ENCODE assay signal across 8 cellular contexts in genomic region chr14:30906752-30907658, GRCh38. TPM values are rescaled to one million over a fixed set of nuclear protein-coding genes. Genes with fewer than 3 reads are reported as not detected.
DNase-seq lines count a peak whose midpoint lies in the region; TF ChIP-seq lines count a peak whose summit lies in the region.

No MANE protein-coding gene starts in this region.

- H3K9ac ChIP-seq in mammary epithelial cell (ENCODE audit: insufficient read depth, low read length), result no peak overlapping the region
- H3K9ac ChIP-seq in neuronal stem cell (ENCODE audit: low read depth, low read length, poor library complexity), result no peak overlapping the region

- no TSS peak for BruUV-seq in mammary epithelial cell (replicated peaks; lab: Mats Ljungman, UMichigan)

- peak; percentile 12 to 35 for TF ChIP-seq CTCF in mammary epithelial cell (conservative IDR thresholded peaks at IDR 0.05 in 1 of 2, IDR thresholded peaks at IDR 0.05 in 1 of 2; ENCODE audit: extremely low read depth in 1 of 2, insufficient read depth in 1 of 2, low read depth in 1 of 2, low read length in 2 of 2)
- no peak for TF ChIP-seq CTCF in stomach (IDR thresholded peaks at IDR 0.05)

- no peaks in the 10 kb centered on the region for H3K9me3 ChIP-seq in mammary epithelial cell (replicated peaks; ENCODE audit: insufficient read depth, low read length)
- H3K9me3 ChIP-seq in neuronal stem cell (replicated peaks in 1 of 2; ENCODE audit: control insufficient read depth in 2 of 2, insufficient read depth in 1 of 2, low read depth in 1 of 2, low read length in 2 of 2), result no peaks in the 10 kb centered on the region
- H3K9me3 ChIP-seq in stomach, result no peaks in the 10 kb centered on the region
- H3K9me3 ChIP-seq in effector memory CD4-positive, alpha-beta T cell (ENCODE audit: control insufficient read depth, low read length), result no peaks in the 10 kb centered on the region

- no peak for TF ChIP-seq EP300 in stomach (IDR thresholded peaks at IDR 0.05)

- no peak overlapping the region for H2AK5ac ChIP-seq in neuronal stem cell (ENCODE audit: low read depth, low read length)

- H3K79me2 ChIP-seq in mammary epithelial cell (ENCODE audit: insufficient read depth, low read length), result no peaks in the 10 kb centered on the region

- DNase-seq in DMS53 (lab: John Stamatoyannopoulos, UW) (peak; percentile 30), DMS53 treated with DMSO at 0.1 percent for 48 hours (lab: John Stamatoyannopoulos, UW; ENCODE audit: unreplicated experiment) (no peak), M059J (ENCODE audit: low read depth) (peak; percentile 11), mammary epithelial cell (peak; percentile 34), neuronal stem cell (ENCODE audit: low spot score) (peak; percentile 1), stomach (no peak), NCI-H187 (lab: John Stamatoyannopoulos, UW) (no peak)
- no peak for DNase-seq in effector memory CD4-positive, alpha-beta T cell

- no peak overlapping the region for H4K91ac ChIP-seq in neuronal stem cell (ENCODE audit: low read depth, low read length, poor library complexity)

- H2BK12ac ChIP-seq in neuronal stem cell (ENCODE audit: low read length), result no peak overlapping the region

- H3K4ac ChIP-seq in neuronal stem cell (ENCODE audit: low read length), result no peak overlapping the region

- in situ Hi-C loops in mammary epithelial cell (cut with MboI; ENCODE audit: low sequenced_read_pairs in 2 of 2), result no loop called here

- H3K4me1 ChIP-seq in mammary epithelial cell (ENCODE audit: insufficient read depth, low read length), result peaks cover 12% of the 10 kb centered on the region
- H3K4me1 ChIP-seq in neuronal stem cell (ENCODE audit: control insufficient read depth in 2 of 2, insufficient read depth in 1 of 2, low read depth in 1 of 2, low read length in 2 of 2), result no peaks in the 10 kb centered on the region
- no peaks in the 10 kb centered on the region for H3K4me1 ChIP-seq in stomach
- no peaks in the 10 kb centered on the region for H3K4me1 ChIP-seq in effector memory CD4-positive, alpha-beta T cell (ENCODE audit: control insufficient read depth, insufficient read depth, low read length, poor library complexity, severe bottlenecking)

- no peak overlapping the region for H4K8ac ChIP-seq in neuronal stem cell (ENCODE audit: low read depth, low read length)

- no peak overlapping the region for H2BK120ac ChIP-seq in neuronal stem cell (ENCODE audit: low read depth, low read length)

- H3K27me3 ChIP-seq in mammary epithelial cell (ENCODE audit: insufficient read depth, low read length) (no peaks in the 10 kb centered on the region), neuronal stem cell (ENCODE audit: control insufficient read depth in 3 of 3, insufficient read depth in 3 of 3, low read depth in 1 of 3, low read length in 3 of 3) (no peaks in the 10 kb centered on the region), stomach (no peaks in the 10 kb centered on the region)
- H3K27me3 ChIP-seq in effector memory CD4-positive, alpha-beta T cell (replicated peaks; ENCODE audit: control insufficient read depth, insufficient read depth, low read length, poor library complexity, severe bottlenecking), result no peaks in the 10 kb centered on the region

- H3K79me1 ChIP-seq in neuronal stem cell (ENCODE audit: low read depth, low read length), result no peaks in the 10 kb centered on the region

- no peak for TF ChIP-seq POLR2A in stomach (IDR thresholded peaks at IDR 0.05)

- no peak overlapping the region for H2BK5ac ChIP-seq in neuronal stem cell (ENCODE audit: low read length)

- H3K27ac ChIP-seq in mammary epithelial cell (ENCODE audit: insufficient read depth, low read depth, low read length), result peak overlapping the region; percentile 40
- H3K27ac ChIP-seq in neuronal stem cell (replicated peaks; ENCODE audit: low read length), result no peak overlapping the region
- H3K27ac ChIP-seq in stomach, result no peak overlapping the region
- H3K27ac ChIP-seq in effector memory CD4-positive, alpha-beta T cell (ENCODE audit: insufficient read depth, low read length, poor library complexity, severe bottlenecking), result no peak overlapping the region

- no peak overlapping the region for H3K14ac ChIP-seq in neuronal stem cell (ENCODE audit: low read length)

- H3K4me3 ChIP-seq in mammary epithelial cell (replicated peaks in 1 of 3; ENCODE audit: insufficient read depth in 1 of 3, low read depth in 2 of 3, low read length in 3 of 3) (no peak overlapping the region), neuronal stem cell (ENCODE audit: low read length in 2 of 2) (no peak overlapping the region), stomach (no peak overlapping the region)
- H3K4me3 ChIP-seq in effector memory CD4-positive, alpha-beta T cell (ENCODE audit: insufficient read depth, low read depth, low read length, poor library complexity, severe bottlenecking), result no peak overlapping the region

- H3K4me2 ChIP-seq in mammary epithelial cell (ENCODE audit: insufficient read depth, low read depth, low read length), result peak overlapping the region; percentile 37
- H3K4me2 ChIP-seq in neuronal stem cell (ENCODE audit: insufficient read depth, low read length, poor library complexity, severe bottlenecking), result no peak overlapping the region

- CTCF ChIA-PET in mammary epithelial cell (lab: Charles Lee; ENCODE audit: low non-redundant PET), result no interaction called here

- intact Hi-C loops in mammary epithelial cell (cut with micrococcal nuclease) (no loop called here), stomach (cut with DNase I; ENCODE audit: low total_unique reads) (no loop called here)

- dilution Hi-C loops in mammary epithelial cell (cut with HindIII; ENCODE audit: low sequenced_read_pairs), result no loop called here

- H3K36me3 ChIP-seq in mammary epithelial cell (ENCODE audit: insufficient read depth, low read length) (peaks cover 25% of the 10 kb centered on the region), neuronal stem cell (replicated peaks in 1 of 2; ENCODE audit: control insufficient read depth in 2 of 2, insufficient read depth in 2 of 2, low read length in 2 of 2) (peaks cover 9 to 89% of the 10 kb centered on the region in 2 donors), stomach (peaks cover 11 to 93% (median 81%) of the 10 kb centered on the region in 4 donors)
- peaks cover 33% of the 10 kb centered on the region for H3K36me3 ChIP-seq in effector memory CD4-positive, alpha-beta T cell (ENCODE audit: control insufficient read depth, insufficient read depth, low read length)

- no peak overlapping the region for H3K18ac ChIP-seq in neuronal stem cell (ENCODE audit: low read length)

- H3K23ac ChIP-seq in neuronal stem cell (ENCODE audit: low read depth, low read length, poor library complexity), result no peak overlapping the region

- H2BK15ac ChIP-seq in neuronal stem cell (ENCODE audit: low read length), result no peak overlapping the region

- H4K20me1 ChIP-seq in mammary epithelial cell (ENCODE audit: insufficient read depth, low read length), result no peaks in the 10 kb centered on the region

- H2AFZ ChIP-seq in mammary epithelial cell (ENCODE audit: low read depth, low read length), result no peak overlapping the region
- no peak overlapping the region for H2AFZ ChIP-seq in neuronal stem cell (ENCODE audit: low read length)

RNA-seq across cellular contexts. Expression of gene COCH, which starts 32.6 kb away (rescaled TPM):
- total RNA-seq in M059J (2014; rRNA removed; shearing (Covaris generic)), result not detected in 2 replicates
- not detected for total RNA-seq in mammary epithelial cell
- polyA plus RNA-seq in mammary epithelial cell, result not detected
- polyA minus RNA-seq in mammary epithelial cell, result not detected
- polyA plus RNA-seq in neuronal stem cell (2013, experiment 1 of 2), result 18.5 TPM
- 17.7 TPM for polyA plus RNA-seq in neuronal stem cell (2013, experiment 2 of 2)
- total RNA-seq in stomach, result 1 to 10 TPM in 2 of 5 donors, not detected in 3; 2.6 to 3.0 TPM
- polyA plus RNA-seq in stomach, result 1 to 10 TPM in 1 of 3 donors, under 1 TPM in 2; 0.25 to 1.2 (median 0.50) TPM

Comparison
In these comparisons a context has a peak if more than half of its experiments do, and no peak if none do; other contexts are left out.
1. DNase-seq: peak in DMS53 (single experiment), M059J (single experiment), mammary epithelial cell (single experiment) and neuronal stem cell (single experiment); none in DMS53 treated with DMSO at 0.1 percent for 48 hours (single experiment), stomach (single experiment), effector memory CD4-positive, alpha-beta T cell (0 of 3) and NCI-H187 (0 of 2).
2. CTCF ChIP-seq: peak in mammary epithelial cell (2 of 2); none in stomach (0 of 7).